ENCODE assay signal across 23 cellular contexts in genomic region chr15:80691575-80691974, GRCh38. TPM values are rescaled to one million over a fixed set of nuclear protein-coding genes. Genes with fewer than 3 reads are reported as not detected.
DNase-seq lines count a peak whose midpoint lies in the region; ATAC-seq, FAIRE-seq and TF ChIP-seq lines count a peak whose summit lies in the region.
"Had no signal": no experiment of that assay in that cellular context is flagged by ENCODE, and none has a peak within 500 bp of the region (broad histone marks: within the 10 kb centered on the region; RNA-seq: fewer than 3 reads in every experiment).

No MANE protein-coding gene starts in this region.

- WGBS in A549 (ENCODE audit: missing lambda C conversion rate): 84% methylated on average over 3 of the region's 3 CpGs
- 81% methylated on average over 3 of the region's 3 CpGs for WGBS in hepatocyte (ENCODE audit: low lambda C conversion rate, missing lambda C conversion rate)

- TF ChIP-seq RAD21 in A549 (conservative IDR thresholded peaks at IDR 0.05 in 1 of 2, IDR thresholded peaks at IDR 0.05 in 1 of 2): no peak

- no peak overlapping the region for H3K4me2 ChIP-seq in A549
- H3K4me2 ChIP-seq in hepatocyte: no peak overlapping the region
- H3K4me2 ChIP-seq: BLaER1 treated with 17β-estradiol and CSF1 and Interleukin-3, amounts not matched to agents 10 nM and 100 nM; GM23338 had no signal

- no peak overlapping the region for H3K4me3 Mint-ChIP-seq in WTC11
- H3K4me3 Mint-ChIP-seq: B cell, GM23338, HFFc6 had no signal

- no peak overlapping the region for H3K27ac ChIP-seq in A549
- H3K27ac ChIP-seq in HEK293 (ENCODE audit: extremely low read depth, low read depth, low read length): no peak overlapping the region
- H3K27ac ChIP-seq in hepatocyte: peak overlapping the region; percentile 68
- no peak overlapping the region for H3K27ac ChIP-seq in colonic mucosa
- H3K27ac ChIP-seq: BLaER1 treated with 17β-estradiol and CSF1 and Interleukin-3, amounts not matched to agents 10 nM and 100 nM had no signal

- no peaks in the 10 kb centered on the region for H4K20me1 ChIP-seq in hepatocyte (ENCODE audit: insufficient read depth, poor library complexity, severe bottlenecking)

- intact Hi-C loops in colonic mucosa (cut with DNase I): no loop called here

- H3K36me3 ChIP-seq in HEK293 (ENCODE audit: control insufficient read depth in 2 of 2, insufficient read depth in 1 of 2, low read length in 2 of 2) (no peaks in the 10 kb centered on the region), hepatocyte (replicated peaks; ENCODE audit: insufficient read depth, low read depth) (no peaks in the 10 kb centered on the region), colonic mucosa (no peaks in the 10 kb centered on the region)
- H3K36me3 ChIP-seq: BLaER1 treated with 17β-estradiol and CSF1 and Interleukin-3, amounts not matched to agents 10 nM and 100 nM had no signal

- no peak for ATAC-seq in A549
- no peak for ATAC-seq in WTC11
- ATAC-seq: GM12878, GM23338 had no signal

- peaks cover 19% of the 10 kb centered on the region for H3K4me1 Mint-ChIP-seq in WTC11

- no peak for TF ChIP-seq POLR2A in A549 (IDR thresholded peaks at IDR 0.05; ENCODE audit: low read length)

- H3K79me2 ChIP-seq in hepatocyte: peaks cover 9% of the 10 kb centered on the region

- H2AFZ ChIP-seq in hepatocyte: no peak overlapping the region
- H2AFZ ChIP-seq: GM23338 had no signal

- no peak overlapping the region for H3K9ac ChIP-seq in colonic mucosa (ENCODE audit: low read depth in 2 of 2, low read length in 2 of 2)
- H3K9ac ChIP-seq: BLaER1 treated with 17β-estradiol and CSF1 and Interleukin-3, amounts not matched to agents 10 nM and 100 nM had no signal

- DNase-seq in A549 (ENCODE audit: low read depth in 1 of 2, low spot score in 1 of 2) (no peak), WTC11 (ENCODE audit: low spot score) (no peak), hepatocyte (ENCODE audit: low spot score) (no peak), CD1c-positive myeloid dendritic cell (ENCODE audit: extremely low spot score) (no peak), colonic mucosa (no peak), NCI-H510A treated with DMSO at 0.1 percent for 48 hours (lab: John Stamatoyannopoulos, UW) (no peak), ureter (ENCODE audit: low spot score) (no peak)
- DNase-seq: 8988T; CD4-positive, CD25-positive, alpha-beta regulatory T cell; CD8-positive, alpha-beta memory T cell; COR-L47; DMS 273 treated with DMSO at 0.1 percent for 48 hours; DMS79; GF-D8; HCEC 1CT; HFFc6; KG1 had no signal

- H3K9me2 ChIP-seq in hepatocyte (replicated peaks; ENCODE audit: insufficient read depth): no peaks in the 10 kb centered on the region

- H3K36me3 Mint-ChIP-seq in WTC11: no peaks in the 10 kb centered on the region
- H3K36me3 Mint-ChIP-seq: CD4-positive, CD25-positive, alpha-beta regulatory T cell had no signal

- H3K27ac Mint-ChIP-seq in WTC11: peak overlapping the region; percentile 29; the same call in 1 of the 2 replicates
- H3K27ac Mint-ChIP-seq: B cell, GM23338, HFFc6 had no signal

- no peak overlapping the region for H3K4me3 ChIP-seq in A549
- no peak overlapping the region for H3K4me3 ChIP-seq in HEK293 (ENCODE audit: low read depth, low read length)
- H3K4me3 ChIP-seq in hepatocyte: no peak overlapping the region
- H3K4me3 ChIP-seq in colonic mucosa: no peak overlapping the region
- H3K4me3 ChIP-seq: BLaER1 treated with 17β-estradiol and CSF1 and Interleukin-3, amounts not matched to agents 10 nM and 100 nM; GM12878; GM23338 had no signal

- H3K27me3 ChIP-seq in hepatocyte: no peaks in the 10 kb centered on the region
- no peaks in the 10 kb centered on the region for H3K27me3 ChIP-seq in colonic mucosa
- H3K27me3 ChIP-seq: BLaER1 treated with 17β-estradiol and CSF1 and Interleukin-3, amounts not matched to agents 10 nM and 100 nM had no signal

- POLR2A ChIA-PET in A549 (lab: Yijun Ruan, JAX) (no interaction called here), HEK293 (lab: Yijun Ruan, JAX) (no interaction called here), WTC11 (lab: Charles Lee) (no interaction called here)

- no peaks in the 10 kb centered on the region for H3K9me3 Mint-ChIP-seq in WTC11
- H3K9me3 Mint-ChIP-seq: CD4-positive, CD25-positive, alpha-beta regulatory T cell; CD8-positive, alpha-beta memory T cell; GM23338; HFFc6 had no signal

- peak; percentile 67 for FAIRE-seq in A549 (lab: Jason Lieb, UNC)
- FAIRE-seq: GM12878, H54 had no signal

- peaks cover 1% of the 10 kb centered on the region for H3K4me1 ChIP-seq in A549
- peaks cover 2% of the 10 kb centered on the region; the same call in 1 of the 2 replicates for H3K4me1 ChIP-seq in HEK293 (ENCODE audit: control insufficient read depth, insufficient read depth, low read length)
- peaks cover 10% of the 10 kb centered on the region for H3K4me1 ChIP-seq in hepatocyte (ENCODE audit: insufficient read depth)
- no peaks in the 10 kb centered on the region for H3K4me1 ChIP-seq in colonic mucosa

- peaks cover 15% of the 10 kb centered on the region for H3K27me3 Mint-ChIP-seq in WTC11 (ENCODE audit: low read depth)
- H3K27me3 Mint-ChIP-seq: B cell; CD8-positive, alpha-beta memory T cell had no signal

- TF ChIP-seq EP300 in A549 (IDR thresholded peaks at IDR 0.05): no peak

- CTCF ChIA-PET in A549 (lab: Yijun Ruan, JAX) (interaction anchor here (1.1 to 6.4 kb wide), 4 partner anchors 32 to 124 kb away, joined by 3 to 71 read pairs (median 6); no protein-coding TSS in a partner anchor), HEK293 (lab: Yijun Ruan, JAX) (interaction anchor here (0.6 to 3.2 kb wide), 4 partner anchors 32 to 94 kb away, joined by 3 to 29 read pairs (median 6); partner anchors contain the start of gene CEMIP), WTC11 (lab: Charles Lee) (interaction anchor here (1.5 kb wide), 1 partner anchor 88 kb away, joined by 4 read pairs; the partner anchor contains the start of gene CEMIP)

- TF ChIP-seq CTCF in A549 (IDR thresholded peaks at IDR 0.05) (no peak), HEK293 (tag by site-specific recombination; IDR thresholded peaks at IDR 0.05) (no peak), WTC11 (IDR thresholded peaks at IDR 0.05) (no peak), hepatocyte (IDR thresholded peaks at IDR 0.05; ENCODE audit: poor library complexity) (no peak), colonic mucosa (IDR thresholded peaks at IDR 0.05) (no peak)

- H3K9me3 ChIP-seq in A549 (no peaks in the 10 kb centered on the region), HEK293 (ENCODE audit: control insufficient read depth, insufficient read depth, low read depth, low read length) (no peaks in the 10 kb centered on the region; the same call in 1 of the 2 replicates), hepatocyte (ENCODE audit: low read depth) (no peaks in the 10 kb centered on the region), colonic mucosa (no peaks in the 10 kb centered on the region)
- H3K9me3 ChIP-seq: BLaER1 treated with 17β-estradiol and CSF1 and Interleukin-3, amounts not matched to agents 10 nM and 100 nM had no signal

TF ChIP-seq in A549, 52 proteins besides CTCF, POLR2A, EP300 and RAD21:
- TF ChIP-seq HDAC2 (IDR thresholded peaks at IDR 0.05): no peak
- TF ChIP-seq EHF (CRISPR knock-in tag; IDR thresholded peaks at IDR 0.05): no peak

TF ChIP-seq in HEK293, 187 proteins besides CTCF, POLR2A, EP300 and RAD21:
- TF ChIP-seq SCRT2 (tag by site-specific recombination; IDR thresholded peaks at IDR 0.05): peak; percentile 41; the same call in 1 of the 2 replicates
- no peak for TF ChIP-seq INSM2 (tag by site-specific recombination; IDR thresholded peaks at IDR 0.05)

TF ChIP-seq in WTC11, 78 proteins besides CTCF, POLR2A, EP300 and RAD21:
- TF ChIP-seq, protein P1, sequence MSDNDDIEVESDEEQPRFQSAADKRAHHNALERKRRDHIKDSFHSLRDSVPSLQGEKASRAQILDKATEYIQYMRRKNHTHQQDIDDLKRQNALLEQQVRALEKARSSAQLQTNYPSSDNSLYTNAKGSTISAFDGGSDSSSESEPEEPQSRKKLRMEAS (CRISPR knock-in tag; IDR thresholded peaks at IDR 0.05): no peak
- TF ChIP-seq, protein P2, sequence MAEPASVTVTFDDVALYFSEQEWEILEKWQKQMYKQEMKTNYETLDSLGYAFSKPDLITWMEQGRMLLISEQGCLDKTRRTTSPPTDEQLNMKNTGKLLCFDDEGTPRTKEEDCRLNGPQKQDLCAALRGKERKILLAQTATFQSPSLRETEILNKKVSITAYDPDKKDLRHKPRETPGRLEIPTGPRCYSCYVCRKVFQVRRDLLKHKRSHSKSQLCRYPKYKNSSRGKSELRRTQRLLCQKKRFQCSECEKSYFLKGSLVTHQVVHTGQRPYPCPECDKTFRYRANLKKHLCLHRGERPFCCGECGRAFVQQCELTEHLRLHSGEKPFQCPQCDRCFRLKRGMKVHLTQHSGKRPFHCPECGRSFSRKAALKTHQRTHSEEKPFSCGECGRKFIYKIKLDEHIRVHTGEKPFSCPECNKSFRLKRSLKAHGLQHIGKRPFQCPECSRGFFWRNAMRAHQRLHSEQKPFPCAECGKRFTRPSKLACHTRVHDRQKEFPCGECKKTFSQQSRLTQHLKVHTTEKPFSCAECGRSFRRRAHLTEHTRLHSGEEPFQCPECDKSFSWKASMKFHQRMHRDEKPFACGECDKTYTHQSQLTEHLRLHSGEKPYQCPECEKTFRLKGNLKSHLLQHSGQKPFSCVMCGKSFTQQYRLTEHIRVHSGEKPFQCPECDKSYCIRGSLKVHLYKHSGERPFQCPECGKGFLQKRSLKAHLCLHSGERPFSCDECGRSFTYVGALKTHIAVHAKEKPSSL (CRISPR knock-in tag; conservative IDR thresholded peaks at IDR 0.05): no peak
- no peak for TF ChIP-seq SMAD4 (CRISPR knock-in tag; IDR thresholded peaks at IDR 0.05)
- TF ChIP-seq SP1 (CRISPR knock-in tag; conservative IDR thresholded peaks at IDR 0.05): no peak
- TF ChIP-seq ATF1 (CRISPR knock-in tag; IDR thresholded peaks at IDR 0.05): no peak

RNA-seq across cellular contexts. Expression of gene ABHD17C, which starts 3.5 kb away (rescaled TPM):
- 23.7 and 24.9 TPM in 2 replicates for polyA plus RNA-seq in A549 (2011; rRNA removed)
- polyA plus RNA-seq in A549 (2012; cell fraction: cytosol; rRNA removed): 11.6 and 16.6 TPM in 2 replicates
- 7.9 and 9.4 TPM in 2 replicates for polyA plus RNA-seq in A549 (2012; cell fraction: nucleus; rRNA removed)
- 13.8 to 15.2 TPM (median 14.0 TPM) in 3 replicates for polyA plus RNA-seq in A549 (2017; fragmentation: RNase III; extraction: RNeasy Plus Mini Kit Qiagen cat#74134 plus additional on column Dnase treatment)
- polyA minus RNA-seq in A549 (2011; rRNA and poly(A)+ RNA removed): 21.2 and 26.1 TPM in 2 replicates
- 23.6 to 29.0 TPM (median 23.6 TPM) in 3 replicates for total RNA-seq in WTC11 (2021)
- 19.3 and 21.9 TPM in 2 replicates for total RNA-seq in hepatocyte
- polyA plus RNA-seq in hepatocyte: 22.5 and 32.4 TPM in 2 replicates
- total RNA-seq in colonic mucosa: 100 to 1,000 TPM in 1 of 2 donors, 10 to 100 TPM in 1; 92.1 to 152 TPM
- 33.4 TPM for total RNA-seq in ureter
